ENCODE assay signal across 21 cellular contexts in the genomic region with DNA sequence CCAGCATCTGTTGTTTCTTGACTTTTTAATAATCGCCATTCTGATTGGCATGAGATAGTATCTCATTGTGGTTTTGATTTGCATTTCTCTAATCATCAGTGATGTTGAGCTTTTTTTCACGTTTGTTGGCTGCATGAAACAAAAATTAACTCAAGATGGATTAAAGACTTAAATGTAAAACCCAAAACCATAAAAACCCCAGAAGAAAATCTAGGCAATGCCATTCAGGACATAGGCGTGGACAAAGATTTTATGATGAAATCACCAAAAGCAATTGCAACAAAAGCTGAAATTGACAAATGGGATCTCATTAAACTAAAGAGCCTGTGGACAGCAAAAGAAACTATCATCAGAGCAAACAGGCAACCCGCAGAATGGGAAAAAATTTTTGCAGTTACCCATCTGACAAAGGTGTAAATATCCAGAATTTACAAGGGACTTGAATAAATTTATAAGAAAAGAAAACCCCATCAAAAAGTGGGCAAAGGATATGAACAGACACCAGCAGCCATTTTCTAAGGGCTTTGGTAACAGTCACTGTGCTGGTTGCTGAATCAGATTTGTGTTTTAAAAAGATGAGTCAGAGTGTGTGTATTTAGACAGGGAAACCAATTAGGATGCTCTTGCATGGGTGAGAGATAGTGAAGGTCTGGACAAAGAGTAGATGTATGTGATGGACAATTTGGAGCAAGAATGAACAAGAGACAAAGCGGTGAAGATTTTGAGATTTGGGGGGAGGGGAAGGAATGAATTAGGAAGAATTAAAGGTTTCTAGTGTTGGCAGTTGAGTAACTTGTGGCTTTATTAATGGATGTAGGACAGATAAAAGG.
"Had no signal": no experiment of that assay in that cellular context is flagged by ENCODE, and none has a peak within 500 bp of the region (broad histone marks: within the 10 kb centered on the region; RNA-seq: fewer than 3 reads in every experiment).

No MANE protein-coding gene starts in this region.

- H3K27ac ChIP-seq: adrenal gland, esophagus squamous epithelium, upper lobe of left lung had no signal

- ATAC-seq: activated T-cell treated with anti-CD3 and anti-CD28 coated beads, Interleukin-2, amount 50 U/mL, for 4 hours; gastroesophageal sphincter; natural killer cell treated with Interleukin-12 subunit alpha and Interleukin-12 subunit beta and Interleukin-15 and Interleukin-18, amount 100 ng/mL, for 72 hours had no signal

- H3K4me3 ChIP-seq: adrenal gland, coronary artery, esophagus squamous epithelium, gastroesophageal sphincter, sigmoid colon, spleen, upper lobe of left lung had no signal

- H3K4me1 ChIP-seq: adrenal gland, esophagus squamous epithelium, spleen, upper lobe of left lung had no signal

- H3K27me3 ChIP-seq: adrenal gland, esophagus squamous epithelium, gastroesophageal sphincter, sigmoid colon, spleen, upper lobe of left lung had no signal

- FAIRE-seq: bronchial epithelial cell had no signal

- DNase-seq: activated CD4-positive, alpha-beta T cell treated with anti-CD3 and anti-CD28 coated beads for 1 hour; activated CD8-positive, alpha-beta memory T cell treated with anti-CD3 and anti-CD28 coated beads, Interleukin-2, amount 50 U/mL, for 48 hours; activated naive CD4-positive, alpha-beta T cell; activated T-cell treated with anti-CD3 and anti-CD28 coated beads, Interleukin-2, amount 50 U/mL, for 4 hours; adrenal gland; cerebellar nuclear complex; esophagus squamous epithelium; head of caudate nucleus; hypothalamus; left ventricle myocardium superior; mammary epithelial cell; retina; sigmoid colon; spleen; stimulated activated CD4-positive, alpha-beta T cell treated with anti-CD3 and anti-CD28 coated beads, Interleukin-4, amount 100 ng/mL, for 24 hours; stimulated activated naive CD4-positive, alpha-beta T cell treated with Interleukin-2 at 50 U/mL for 16 hours; upper lobe of left lung had no signal

- H3K36me3 ChIP-seq: adrenal gland, esophagus squamous epithelium, gastroesophageal sphincter, sigmoid colon, spleen, upper lobe of left lung had no signal

- H3K9me3 ChIP-seq: adrenal gland, esophagus squamous epithelium, gastroesophageal sphincter, sigmoid colon, spleen, upper lobe of left lung had no signal
